In genomic region chr13:111937763-111938375, GRCh38 we compare ENCODE assay signal across 14 cellular contexts.
DNase-seq lines count a peak whose midpoint lies in the region.
"Had no signal": no experiment of that assay in that cellular context is flagged by ENCODE, and none has a peak within 500 bp of the region (broad histone marks: within the 10 kb centered on the region; RNA-seq: fewer than 3 reads in every experiment).

No MANE protein-coding gene starts in this region.

- DNase-seq in Caki2 (ENCODE audit: low read depth), result peak; percentile 24
- peak; percentile 16 for DNase-seq in H4 (ENCODE audit: low spot score)
- peak; percentile 71 for DNase-seq in NCI-H69 (lab: John Stamatoyannopoulos, UW)
- peak; percentile 53 for DNase-seq in islet precursor cell
- no peak for DNase-seq in AG08395 (ENCODE audit: low spot score)
- no peak for DNase-seq in DMS53 treated with DMSO at 0.1 percent for 48 hours (lab: John Stamatoyannopoulos, UW; ENCODE audit: unreplicated experiment)
- DNase-seq in D341Med (ENCODE audit: low spot score), result no peak
- no peak for DNase-seq in central memory CD4-positive, alpha-beta T cell
- DNase-seq: activated CD4-positive, alpha-beta T cell treated with anti-CD3 and anti-CD28 coated beads, Interleukin-2, amount 50 U/mL, for 4 hours; cerebellar nuclear complex; naive B cell; NCI-H1048; NK-92 treated with Interleukin-12 subunit alpha and Interleukin-12 subunit beta, amount 100 ng/mL, for 24 hours; thyroid gland had no signal

- in situ Hi-C loops in Caki2 (cut with HindIII; ENCODE audit: low pct_unique_long_range_greater_than_20kb, low sequenced_read_pairs), result no loop called here

Comparison
In these comparisons a context has a peak if more than half of its experiments do, and no peak if none do; other contexts are left out.
1. DNase-seq: peak in Caki2 (single experiment), H4 (single experiment), NCI-H69 (single experiment) and islet precursor cell (single experiment); none in AG08395 (single experiment), DMS53 treated with DMSO at 0.1 percent for 48 hours (single experiment), D341Med (single experiment) and central memory CD4-positive, alpha-beta T cell (single experiment).